ENCODE assay signal across 4 cellular contexts in genomic region chr9:132554755-132555154, GRCh38. TPM values are rescaled to one million over a fixed set of nuclear protein-coding genes. Genes with fewer than 3 reads are reported as not detected.
"Had no signal": no experiment of that assay in that cellular context is flagged by ENCODE, and none has a peak within 500 bp of the region (broad histone marks: within the 10 kb centered on the region; RNA-seq: fewer than 3 reads in every experiment).

No MANE protein-coding gene starts in this region.

- H3K4me3 ChIP-seq: GM12878 had no signal

- ATAC-seq: GM12878 had no signal

- DNase-seq: GDM1, GF-D8 had no signal

RNA-seq across cellular contexts. Expression of gene BARHL1, which starts 27.7 kb away (rescaled TPM):
- total RNA-seq: G401, GM12878 had no signal
- polyA plus RNA-seq: GM12878 had no signal
